Comparison of ENCODE assay signal across 17 cellular contexts in the genomic region with DNA sequence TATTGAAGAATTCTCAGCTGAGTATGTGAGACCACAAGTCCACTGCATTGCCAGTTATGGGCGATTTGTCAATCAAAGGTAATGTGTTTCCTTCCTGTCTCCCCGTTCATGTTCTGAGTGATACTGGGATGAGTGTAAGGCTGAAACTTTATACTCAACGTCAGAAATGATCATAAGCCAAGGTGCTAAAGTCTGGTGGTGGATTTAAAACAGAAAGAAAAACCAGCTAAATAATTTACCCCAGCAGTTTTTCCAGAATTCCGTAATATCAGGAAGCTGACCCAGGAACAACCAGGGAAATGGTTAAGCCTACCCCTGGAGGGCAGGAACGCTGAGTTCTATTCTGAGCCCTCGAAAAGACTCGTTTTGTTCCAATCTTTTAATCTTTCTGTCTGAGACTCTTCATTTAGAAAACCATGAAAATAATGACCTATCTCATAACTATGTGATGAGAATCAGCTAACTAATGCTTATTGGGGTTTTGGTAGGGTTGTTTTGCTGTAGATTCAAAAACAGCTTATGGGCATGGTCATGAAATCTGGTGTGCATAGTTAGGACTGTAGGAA.
DNase-seq lines count a peak whose midpoint lies in the region; ATAC-seq and TF ChIP-seq lines count a peak whose summit lies in the region.
"Had no signal": no experiment of that assay in that cellular context is flagged by ENCODE, and none has a peak within 500 bp of the region (broad histone marks: within the 10 kb centered on the region; RNA-seq: fewer than 3 reads in every experiment).

No MANE protein-coding gene starts in this region.

- H3K9me3 Mint-ChIP-seq in activated naive CD4-positive, alpha-beta T cell treated with anti-CD3 and anti-CD28 coated beads, Interleukin-2, amount 50 U/mL, for 72 hours = no peaks in the 10 kb centered on the region
- no peaks in the 10 kb centered on the region for H3K9me3 Mint-ChIP-seq in activated naive CD4-positive, alpha-beta T cell treated with anti-CD3 and anti-CD28 coated beads, Interleukin-2, amount 10 ng/mL, durations not matched to agents 7 days and 5 days
- H3K9me3 Mint-ChIP-seq in activated CD8-positive, alpha-beta T cell treated with anti-CD3 and anti-CD28 coated beads for 36 hours = no peaks in the 10 kb centered on the region
- H3K9me3 Mint-ChIP-seq: brain had no signal

- no peaks in the 10 kb centered on the region for H3K9me3 ChIP-seq in tibial artery
- no peaks in the 10 kb centered on the region for H3K9me3 ChIP-seq in A673 (ENCODE audit: low read depth, low read length, poor library complexity, severe bottlenecking)
- H3K9me3 ChIP-seq: gastrocnemius medialis, lower lobe of right lung, ovary had no signal

- H3K27ac ChIP-seq in tibial artery (peak overlapping the region; percentile 53 to 65), A673 (ENCODE audit: low read depth, low read length, poor library complexity, severe bottlenecking) (no peak overlapping the region)
- H3K27ac ChIP-seq: lower lobe of right lung, ovary had no signal

- CTCF ChIA-PET in activated naive CD4-positive, alpha-beta T cell treated with anti-CD3 and anti-CD28 coated beads, Interleukin-2, amount 10 ng/mL, durations not matched to agents 7 days and 5 days (lab: Charles Lee) = interaction anchor here (1.2 kb wide), 2 partner anchors 10 to 79 kb away, joined by 3 to 7 read pairs; no protein-coding TSS in a partner anchor
- CTCF ChIA-PET in activated CD8-positive, alpha-beta T cell treated with anti-CD3 and anti-CD28 coated beads for 36 hours (lab: Charles Lee) = interaction anchor here (0.9 to 5.4 kb wide), 4 partner anchors 10 to 80 kb away, joined by 4 to 28 read pairs (median 6); no protein-coding TSS in a partner anchor
- CTCF ChIA-PET in A673 (lab: Charles Lee) = no interaction called here

- H3K27me3 Mint-ChIP-seq in activated naive CD4-positive, alpha-beta T cell treated with anti-CD3 and anti-CD28 coated beads, Interleukin-2, amount 10 ng/mL, durations not matched to agents 7 days and 5 days = peaks cover 17% of the 10 kb centered on the region
- H3K27me3 Mint-ChIP-seq in activated CD8-positive, alpha-beta T cell treated with anti-CD3 and anti-CD28 coated beads for 36 hours = no peaks in the 10 kb centered on the region

- no peak for TF ChIP-seq CTCF in activated CD8-positive, alpha-beta T cell treated with anti-CD3 and anti-CD28 coated beads for 36 hours (IDR thresholded peaks at IDR 0.05)
- TF ChIP-seq CTCF in fibroblast of the aortic adventitia (IDR thresholded peaks at IDR 0.05; ENCODE audit: insufficient read depth, low read length) (no peak), tibial artery (IDR thresholded peaks at IDR 0.05) (no peak), A673 (conservative IDR thresholded peaks at IDR 0.05; ENCODE audit: low read depth, low read length) (no peak)

- peak overlapping the region in 1 of 2 donors; percentile 11 for H3K27ac Mint-ChIP-seq in activated naive CD4-positive, alpha-beta T cell treated with anti-CD3 and anti-CD28 coated beads, Interleukin-2, amount 50 U/mL, for 72 hours
- no peak overlapping the region for H3K27ac Mint-ChIP-seq in activated naive CD4-positive, alpha-beta T cell treated with anti-CD3 and anti-CD28 coated beads, Interleukin-2, amount 10 ng/mL, durations not matched to agents 7 days and 5 days
- no peak overlapping the region for H3K27ac Mint-ChIP-seq in activated CD8-positive, alpha-beta T cell treated with anti-CD3 and anti-CD28 coated beads for 36 hours
- H3K27ac Mint-ChIP-seq: brain had no signal

- H3K4me1 Mint-ChIP-seq in activated naive CD4-positive, alpha-beta T cell treated with anti-CD3 and anti-CD28 coated beads, Interleukin-2, amount 10 ng/mL, durations not matched to agents 7 days and 5 days = peaks cover 10% of the 10 kb centered on the region
- H3K4me1 Mint-ChIP-seq in activated CD8-positive, alpha-beta T cell treated with anti-CD3 and anti-CD28 coated beads for 36 hours (ENCODE audit: low read depth) = peaks cover 3% of the 10 kb centered on the region
- H3K4me1 Mint-ChIP-seq: brain had no signal

- POLR2A ChIA-PET in activated CD8-positive, alpha-beta T cell treated with anti-CD3 and anti-CD28 coated beads for 36 hours (lab: Charles Lee) = interaction anchor here (0.8 to 1.1 kb wide), 2 partner anchors 154 to 172 kb away, joined by 3 read pairs; no protein-coding TSS in a partner anchor
- POLR2A ChIA-PET in A673 (lab: Charles Lee; ENCODE audit: low non-redundant PET) = no interaction called here

- H3K4me3 Mint-ChIP-seq in activated naive CD4-positive, alpha-beta T cell treated with anti-CD3 and anti-CD28 coated beads, Interleukin-2, amount 10 ng/mL, durations not matched to agents 7 days and 5 days = no peak overlapping the region
- no peak overlapping the region for H3K4me3 Mint-ChIP-seq in activated CD8-positive, alpha-beta T cell treated with anti-CD3 and anti-CD28 coated beads for 36 hours
- H3K4me3 Mint-ChIP-seq: brain had no signal

- intact Hi-C loops in activated CD8-positive, alpha-beta T cell treated with anti-CD3 and anti-CD28 coated beads for 36 hours (cut with micrococcal nuclease) = no loop called here
- intact Hi-C loops in tibial artery (cut with DNase I; ENCODE audit: low total_unique reads) (no loop called here), A673 (cut with micrococcal nuclease; ENCODE audit: unreplicated experiment) (no loop called here)

- no TSS peak for BruUV-seq in A673 (replicated peaks; lab: Mats Ljungman, UMichigan)

- peak; percentile 89 to 95 for ATAC-seq in activated naive CD4-positive, alpha-beta T cell treated with anti-CD3 and anti-CD28 coated beads, Interleukin-2, amount 50 U/mL, for 72 hours
- peak; percentile 70 for ATAC-seq in activated CD8-positive, alpha-beta T cell treated with anti-CD3 and anti-CD28 coated beads for 36 hours
- ATAC-seq in GM21515 (IDR thresholded peaks at IDR 0.05; ENCODE audit: unreplicated experiment) (no peak), GM18909 (IDR thresholded peaks at IDR 0.05; ENCODE audit: poor library complexity, unreplicated experiment) (no peak)
- ATAC-seq: lower lobe of right lung had no signal

- no peaks in the 10 kb centered on the region for H3K36me3 Mint-ChIP-seq in activated naive CD4-positive, alpha-beta T cell treated with anti-CD3 and anti-CD28 coated beads, Interleukin-2, amount 50 U/mL, for 72 hours
- no peaks in the 10 kb centered on the region for H3K36me3 Mint-ChIP-seq in activated naive CD4-positive, alpha-beta T cell treated with anti-CD3 and anti-CD28 coated beads, Interleukin-2, amount 10 ng/mL, durations not matched to agents 7 days and 5 days
- H3K36me3 Mint-ChIP-seq in activated CD8-positive, alpha-beta T cell treated with anti-CD3 and anti-CD28 coated beads for 36 hours (ENCODE audit: low read depth) = no peaks in the 10 kb centered on the region
- H3K36me3 Mint-ChIP-seq: brain had no signal

- H3K4me1 ChIP-seq in tibial artery (peaks cover 0 to 26% (median 0%) of the 10 kb centered on the region in 4 donors), A673 (ENCODE audit: insufficient read depth, low read length, poor library complexity, severe bottlenecking) (peaks cover 3% of the 10 kb centered on the region)
- H3K4me1 ChIP-seq: gastrocnemius medialis had no signal

- H3K4me3 ChIP-seq in fibroblast of the aortic adventitia (ENCODE audit: low read depth, low read length) = no peak overlapping the region
- H3K4me3 ChIP-seq in tibial artery = no peak overlapping the region
- H3K4me3 ChIP-seq in A673 (ENCODE audit: low read depth, low read length, poor library complexity, severe bottlenecking) = no peak overlapping the region
- H3K4me3 ChIP-seq: gastrocnemius medialis, lower lobe of right lung, ovary had no signal

- peaks cover 0 to 5% (median 0%) of the 10 kb centered on the region in 3 donors for H3K36me3 ChIP-seq in tibial artery
- H3K36me3 ChIP-seq in A673 (ENCODE audit: insufficient read depth, low read length, poor library complexity, severe bottlenecking) = no peaks in the 10 kb centered on the region
- H3K36me3 ChIP-seq: gastrocnemius medialis, ovary had no signal

- DNase-seq in activated naive CD4-positive, alpha-beta T cell treated with anti-CD3 and anti-CD28 coated beads, Interleukin-2, amount 50 U/mL, for 72 hours (ENCODE audit: low spot score in 2 of 2) = no peak
- DNase-seq in activated naive CD4-positive, alpha-beta T cell treated with anti-CD3 and anti-CD28 coated beads, Interleukin-2, amount 10 ng/mL, durations not matched to agents 7 days and 5 days = no peak
- no peak for DNase-seq in activated CD8-positive, alpha-beta T cell treated with anti-CD3 and anti-CD28 coated beads for 36 hours
- DNase-seq in fibroblast of the aortic adventitia (ENCODE audit: low read depth) = peak; percentile 32
- DNase-seq in tibial artery = no peak
- DNase-seq in A673 (ENCODE audit: low spot score) = no peak
- DNase-seq: ACHN; activated CD8-positive, alpha-beta memory T cell treated with anti-CD3 and anti-CD28 coated beads for 24 hours; gastrocnemius medialis; lower lobe of right lung; NCI-H1436 treated with DMSO at 0.1 percent for 48 hours; NK-92 treated with Interleukin-12 subunit alpha and Interleukin-12 subunit beta, amount 100 ng/mL, for 24 hours; ovary; stimulated activated CD4-positive, alpha-beta T cell treated with anti-CD3 and anti-CD28 coated beads, Interleukin-4, amount 100 ng/mL, for 24 hours had no signal

- no peaks in the 10 kb centered on the region for H3K27me3 ChIP-seq in tibial artery
- H3K27me3 ChIP-seq in A673 (replicated peaks; ENCODE audit: insufficient read depth, low read depth, low read length, poor library complexity) = no peaks in the 10 kb centered on the region
- H3K27me3 ChIP-seq: gastrocnemius medialis, ovary had no signal

Comparison
In these comparisons a context has a peak if more than half of its experiments do, and no peak if none do; other contexts are left out.
1. ATAC-seq: peak in activated naive CD4-positive, alpha-beta T cell treated with anti-CD3 and anti-CD28 coated beads, Interleukin-2, amount 50 U/mL, for 72 hours (2 of 2) and activated CD8-positive, alpha-beta T cell treated with anti-CD3 and anti-CD28 coated beads for 36 hours (single experiment); none in GM21515 (single experiment) and GM18909 (single experiment).